ENCODE assay signal across 25 cellular contexts in the genomic region with DNA sequence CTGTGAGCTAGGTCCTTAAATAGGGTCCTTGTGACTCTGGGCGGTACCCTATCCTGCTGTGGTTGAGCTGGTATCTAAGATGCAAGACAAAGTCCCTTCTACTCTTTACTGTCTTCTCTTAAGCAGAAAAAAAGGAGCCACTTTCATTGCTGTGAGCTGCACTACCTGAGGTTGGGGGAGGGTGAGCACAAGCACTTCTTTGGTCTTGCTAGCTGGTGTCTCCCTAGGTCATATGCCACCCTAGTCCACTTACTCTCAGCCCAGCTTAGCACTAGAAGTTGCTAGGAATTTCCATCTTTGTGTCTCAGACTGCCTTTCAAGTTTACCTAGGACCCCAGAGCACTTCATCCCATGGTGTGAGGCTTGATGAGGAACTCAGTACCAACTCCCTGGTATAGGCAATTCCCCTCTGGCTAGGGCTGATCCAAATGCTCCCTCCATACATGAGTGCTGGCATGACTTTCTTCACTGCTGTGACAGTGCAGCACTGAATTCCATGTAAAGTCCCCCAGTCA.
DNase-seq lines count a peak whose midpoint lies in the region; ATAC-seq, FAIRE-seq and TF ChIP-seq lines count a peak whose summit lies in the region.
"Had no signal": no experiment of that assay in that cellular context is flagged by ENCODE, and none has a peak within 500 bp of the region (broad histone marks: within the 10 kb centered on the region; RNA-seq: fewer than 3 reads in every experiment).

No MANE protein-coding gene starts in this region.

- CTCF ChIA-PET in H1 (lab: Charles Lee; ENCODE audit: partially characterized antibody): no interaction called here

- DNase-seq in H9: peak; percentile 55
- DNase-seq in H1 (ENCODE audit: low read depth in 1 of 2, low spot score in 2 of 2): no peak
- DNase-seq in mesendoderm: peak; percentile 47
- DNase-seq in HCEC 1CT: no peak
- no peak for DNase-seq in germinal center (ENCODE audit: low spot score)
- DNase-seq: 8988T; ACHN; AML-193; BE2C; CD4-positive, alpha-beta T cell; CD8-positive, alpha-beta memory T cell; DMS 273 treated with DMSO at 0.1 percent for 48 hours; DMS79; EL; GDM1; GOT3; H7; HFFc6 had no signal

- H3K79me2 ChIP-seq in H9 (ENCODE audit: insufficient read depth, low read length) (no peaks in the 10 kb centered on the region), H1 (ENCODE audit: control insufficient read depth in 1 of 2, insufficient read depth in 2 of 2, low read length in 2 of 2) (peaks cover 0 to 5% of the 10 kb centered on the region in 2 experiments; a peak in 2 of 4 replicates), mesendoderm (ENCODE audit: control insufficient read depth, insufficient read depth, low read length) (no peaks in the 10 kb centered on the region)

- H3K9me3 Mint-ChIP-seq in H9: peaks cover 49 to 64% of the 10 kb centered on the region in 2 experiments; a peak in 4 of 5 replicates
- H3K9me3 Mint-ChIP-seq: CD4-positive, alpha-beta T cell; HFFc6 had no signal

- no peak overlapping the region for H3K27ac Mint-ChIP-seq in H9
- H3K27ac Mint-ChIP-seq: CD14-positive monocyte; CD4-positive, alpha-beta T cell; CD8-positive, alpha-beta memory T cell; HFFc6 had no signal

- H4K91ac ChIP-seq in H9 (ENCODE audit: insufficient read length, low read depth, low read length): no peak overlapping the region
- no peak overlapping the region for H4K91ac ChIP-seq in H1 (replicated peaks; ENCODE audit: insufficient read length, low read length)

- H3K79me1 ChIP-seq in H9 (ENCODE audit: insufficient read depth, low read depth, low read length, poor library complexity, severe bottlenecking) (no peaks in the 10 kb centered on the region), H1 (ENCODE audit: low read depth, low read length) (no peaks in the 10 kb centered on the region), mesendoderm (ENCODE audit: low read length) (no peaks in the 10 kb centered on the region)

- H2AFZ ChIP-seq in H9 (ENCODE audit: low read length) (no peak overlapping the region), H1 (ENCODE audit: low read length) (no peak overlapping the region)

- FAIRE-seq in H1 (lab: Jason Lieb, UNC): no peak
- FAIRE-seq: D721Med, GM12878, GM18507 had no signal

- WGBS in H9 (ENCODE audit: extremely low coverage, insufficient read length, low lambda C conversion rate): no CpG with 5 or more reads among the region's 1 CpG
- WGBS in H1 (ENCODE audit: extremely low coverage in 1 of 2, insufficient coverage in 1 of 2, insufficient read length in 1 of 2, insufficient replicate concordance in 2 of 2, low coverage in 1 of 2, low lambda C conversion rate in 2 of 2, missing lambda C conversion rate in 1 of 2), 2 experiments: 83% methylated on average over 1 of the region's 1 CpG; no CpG with 5 or more reads in 1 of the 2 experiments
- no CpG with 5 or more reads among the region's 1 CpG for WGBS in mesendoderm (ENCODE audit: extremely low coverage, insufficient coverage, low lambda C conversion rate)

- ATAC-seq in HG03469 (IDR thresholded peaks at IDR 0.05; ENCODE audit: unreplicated experiment): no peak
- ATAC-seq: A549, GM12878 had no signal

- H3K23ac ChIP-seq in H9 (ENCODE audit: insufficient read length, low read depth, low read length): no peak overlapping the region
- no peak overlapping the region for H3K23ac ChIP-seq in H1 (ENCODE audit: insufficient read length)
- no peak overlapping the region for H3K23ac ChIP-seq in mesendoderm (ENCODE audit: low read length)

- no peak overlapping the region for H2BK20ac ChIP-seq in H9 (ENCODE audit: low read depth, low read length, poor library complexity, severe bottlenecking)
- H2BK20ac ChIP-seq in H1 (ENCODE audit: low read length): no peak overlapping the region

- H3K4me2 ChIP-seq in H9 (ENCODE audit: insufficient read depth, insufficient read length, low read length) (no peak overlapping the region), H1 (ENCODE audit: insufficient read depth in 1 of 2, low read depth in 2 of 2, low read length in 2 of 2) (no peak overlapping the region), mesendoderm (ENCODE audit: low read length) (no peak overlapping the region)
- H3K4me2 ChIP-seq: A549; BLaER1 treated with 17β-estradiol and CSF1 and Interleukin-3, amounts not matched to agents 10 nM and 100 nM had no signal

- POLR2A ChIA-PET in H1 (lab: Charles Lee; ENCODE audit: partially characterized antibody): interaction anchor here (0.6 to 0.8 kb wide), 2 partner anchors 12 to 125 kb away, joined by 3 read pairs; no protein-coding TSS in a partner anchor

- H3K27ac ChIP-seq in H9 (ENCODE audit: insufficient read length, low read depth, low read length) (no peak overlapping the region), H1 (ENCODE audit: low read depth, low read length) (no peak overlapping the region), mesendoderm (ENCODE audit: low read depth, low read length) (no peak overlapping the region)
- H3K27ac ChIP-seq: A549; BLaER1 treated with 17β-estradiol and CSF1 and Interleukin-3, amounts not matched to agents 10 nM and 100 nM had no signal

- H3K4me1 ChIP-seq in H9 (ENCODE audit: insufficient read depth, low read length) (no peaks in the 10 kb centered on the region), H1 (replicated peaks in 1 of 4; ENCODE audit: control insufficient read depth in 3 of 4, insufficient read depth in 4 of 4, low read length in 3 of 4) (0 out of 7 replicates have a peak, but pooled peaks cover 0 to 2% (median 0%) of the 10 kb centered on the region in 4 experiments), mesendoderm (ENCODE audit: control insufficient read depth, low read depth, low read length) (no peaks in the 10 kb centered on the region)
- H3K4me1 ChIP-seq: A549, BE2C had no signal

- peaks cover 0 to 29% (median 13%) of the 10 kb centered on the region in 4 experiments; a peak in 5 of 8 replicates for H3K36me3 ChIP-seq in H1 (ENCODE audit: control insufficient read depth in 2 of 4, insufficient read depth in 4 of 4, low read length in 3 of 4)
- no peaks in the 10 kb centered on the region for H3K36me3 ChIP-seq in mesendoderm (ENCODE audit: control insufficient read depth, insufficient read depth, low read length)
- H3K36me3 ChIP-seq: BE2C; BLaER1 treated with 17β-estradiol and CSF1 and Interleukin-3, amounts not matched to agents 10 nM and 100 nM had no signal

- H3K27me3 Mint-ChIP-seq in H9 (ENCODE audit: low read depth): no peaks in the 10 kb centered on the region
- H3K27me3 Mint-ChIP-seq: CD4-positive, alpha-beta T cell; CD8-positive, alpha-beta memory T cell had no signal

- H3K4ac ChIP-seq in H9 (ENCODE audit: low read depth, low read length) (no peak overlapping the region), H1 (replicated peaks; ENCODE audit: insufficient read length, low read depth, low read length) (no peak overlapping the region), mesendoderm (ENCODE audit: low read depth, low read length) (no peak overlapping the region)

- H3K9me3 ChIP-seq in H9 (ENCODE audit: control insufficient read depth, low read depth, low read length): no peaks in the 10 kb centered on the region
- peaks cover 3 to 14% of the 10 kb centered on the region in 2 experiments; a peak in 2 of 4 replicates for H3K9me3 ChIP-seq in H1 (ENCODE audit: insufficient read depth in 2 of 2, low read depth in 1 of 2, low read length in 1 of 2)
- H3K9me3 ChIP-seq: A549; BE2C; BLaER1 treated with 17β-estradiol and CSF1 and Interleukin-3, amounts not matched to agents 10 nM and 100 nM had no signal

- H3K4me1 Mint-ChIP-seq in H9: peaks cover 2 to 19% of the 10 kb centered on the region in 2 experiments
- H3K4me1 Mint-ChIP-seq: CD14-positive monocyte; CD8-positive, alpha-beta memory T cell had no signal

- TF ChIP-seq CTCF in H9 (conservative IDR thresholded peaks at IDR 0.05): no peak
- TF ChIP-seq CTCF in H1 (IDR thresholded peaks at IDR 0.05; ENCODE audit: control extremely low read depth in 1 of 3, insufficient read depth in 1 of 3, low read depth in 1 of 3, low read length in 3 of 3): no peak

- no peak overlapping the region for H3K4me3 Mint-ChIP-seq in H9
- H3K4me3 Mint-ChIP-seq: CD14-positive monocyte; CD4-positive, alpha-beta T cell; CD8-positive, alpha-beta memory T cell; HFFc6 had no signal

- no peak overlapping the region for H3K9ac ChIP-seq in H9 (ENCODE audit: extremely low read depth, insufficient read length, low read length)
- H3K9ac ChIP-seq in H1 (replicated peaks in 1 of 4; ENCODE audit: extremely low read depth in 1 of 4, low read depth in 3 of 4, low read length in 3 of 4): no peak overlapping the region
- H3K9ac ChIP-seq in mesendoderm (ENCODE audit: low read length): no peak overlapping the region
- H3K9ac ChIP-seq: BLaER1 treated with 17β-estradiol and CSF1 and Interleukin-3, amounts not matched to agents 10 nM and 100 nM had no signal

- no peaks in the 10 kb centered on the region for H3K23me2 ChIP-seq in H9 (ENCODE audit: insufficient read length, low read depth, low read length, poor library complexity, severe bottlenecking)
- no peaks in the 10 kb centered on the region for H3K23me2 ChIP-seq in H1 (ENCODE audit: low read depth, low read length)

- no peaks in the 10 kb centered on the region for H4K20me1 ChIP-seq in H9 (ENCODE audit: control insufficient read depth, insufficient read depth, insufficient read length)
- H4K20me1 ChIP-seq in H1 (replicated peaks in 1 of 2; ENCODE audit: control insufficient read depth in 1 of 2, insufficient read depth in 2 of 2, low read length in 2 of 2): no peaks in the 10 kb centered on the region
- H4K20me1 ChIP-seq: BLaER1 treated with 17β-estradiol and CSF1 and Interleukin-3, amounts not matched to agents 10 nM and 100 nM had no signal

- no peak overlapping the region for H3K14ac ChIP-seq in H9 (ENCODE audit: insufficient read depth, low read length)
- no peak overlapping the region for H3K14ac ChIP-seq in H1 (ENCODE audit: insufficient read length)

- no peak overlapping the region for H4K8ac ChIP-seq in H9 (replicated peaks; ENCODE audit: insufficient read length, low read depth, low read length)
- no peak overlapping the region for H4K8ac ChIP-seq in H1 (ENCODE audit: extremely low read depth, insufficient read depth, low read length)
- H4K8ac ChIP-seq in mesendoderm (ENCODE audit: low read depth, low read length): no peak overlapping the region

- H3T11ph ChIP-seq in H9 (ENCODE audit: low read length): no peak overlapping the region

- no peak for TF ChIP-seq EP300 in H1 (IDR thresholded peaks at IDR 0.05; ENCODE audit: borderline replicate concordance in 1 of 2, low read depth in 2 of 2, low read length in 2 of 2)

- no peak overlapping the region for H2BK12ac ChIP-seq in H9 (ENCODE audit: insufficient read length, low read depth, low read length)
- no peak overlapping the region for H2BK12ac ChIP-seq in H1 (ENCODE audit: low read depth, low read length)

- H2AK5ac ChIP-seq in H9 (ENCODE audit: insufficient read length, low read length): no peak overlapping the region
- H2AK5ac ChIP-seq in H1 (ENCODE audit: low read depth, low read length): no peak overlapping the region
- H2AK5ac ChIP-seq in mesendoderm (ENCODE audit: low read length): no peak overlapping the region

- H3K4me3 ChIP-seq in H1 (ENCODE audit: extremely low read depth in 1 of 4, insufficient read depth in 2 of 4, low read depth in 3 of 4, low read length in 4 of 4): no peak overlapping the region
- H3K4me3 ChIP-seq in mesendoderm (ENCODE audit: low read length): no peak overlapping the region
- H3K4me3 ChIP-seq: A549; BLaER1 treated with 17β-estradiol and CSF1 and Interleukin-3, amounts not matched to agents 10 nM and 100 nM; GM12878 had no signal

- H3K56ac ChIP-seq in H9 (ENCODE audit: insufficient read length, low read depth, low read length): no peak overlapping the region
- H3K56ac ChIP-seq in H1 (replicated peaks; ENCODE audit: insufficient read length, low read depth, low read length): no peak overlapping the region
- no peak overlapping the region for H3K56ac ChIP-seq in mesendoderm (ENCODE audit: low read length)

- H3K18ac ChIP-seq in H9 (ENCODE audit: insufficient read length, low read depth, low read length) (no peak overlapping the region), H1 (ENCODE audit: extremely low read depth, low read length) (no peak overlapping the region), mesendoderm (ENCODE audit: low read length) (no peak overlapping the region)

- H3K27me3 ChIP-seq in H9 (ENCODE audit: insufficient read depth, low read length) (no peaks in the 10 kb centered on the region), H1 (replicated peaks in 1 of 4; ENCODE audit: control insufficient read depth in 3 of 4, extremely low read depth in 1 of 4, insufficient read depth in 3 of 4, low read length in 3 of 4) (no peaks in the 10 kb centered on the region), mesendoderm (ENCODE audit: insufficient read depth, low read length, poor library complexity) (no peaks in the 10 kb centered on the region)
- H3K27me3 ChIP-seq: BE2C had no signal

- H2BK15ac ChIP-seq in H9 (ENCODE audit: low read depth, low read length) (no peak overlapping the region), H1 (ENCODE audit: low read length) (no peak overlapping the region), mesendoderm (replicated peaks; ENCODE audit: low read depth) (no peak overlapping the region)

- peaks cover 65 to 70% (median 67%) of the 10 kb centered on the region in 3 experiments for H3K36me3 Mint-ChIP-seq in H9 (ENCODE audit: insufficient read depth in 1 of 3, low read depth in 3 of 3)
- H3K36me3 Mint-ChIP-seq: CD14-positive monocyte; CD8-positive, alpha-beta memory T cell had no signal

- H4K5ac ChIP-seq in H9 (ENCODE audit: insufficient read length, low read depth, low read length) (no peak overlapping the region), H1 (ENCODE audit: insufficient read length, low read depth, low read length) (no peak overlapping the region), mesendoderm (ENCODE audit: low read length) (no peak overlapping the region)

- H2BK120ac ChIP-seq in H9 (ENCODE audit: low read depth, low read length, poor library complexity, severe bottlenecking) (no peak overlapping the region), H1 (replicated peaks; ENCODE audit: low read depth, low read length) (no peak overlapping the region), mesendoderm (ENCODE audit: low read depth, low read length) (no peak overlapping the region)

- TF ChIP-seq POLR2A in H1 (IDR thresholded peaks at IDR 0.05; ENCODE audit: control extremely low read depth in 1 of 2, low read depth in 2 of 2, low read length in 2 of 2): no peak; a peak in 1 of 3 replicates

- H2BK5ac ChIP-seq in H9 (ENCODE audit: insufficient read length, low read length) (no peak overlapping the region), H1 (ENCODE audit: low read depth, low read length) (no peak overlapping the region), mesendoderm (ENCODE audit: low read length) (no peak overlapping the region)

- no peak for TF ChIP-seq RAD21 in H1 (IDR thresholded peaks at IDR 0.05 in 1 of 2, conservative IDR thresholded peaks at IDR 0.05 in 1 of 2; ENCODE audit: low read depth in 2 of 2, low read length in 2 of 2)

Comparison
In these comparisons a context has a peak if more than half of its experiments do, and no peak if none do; other contexts are left out.
1. DNase-seq: peak in H9 (single experiment) and mesendoderm (single experiment); none in H1 (0 of 2), HCEC 1CT (single experiment) and germinal center (single experiment).